ENCODE assay signal across 1 cellular context in genomic region chr10:92688927-92689662, GRCh38.
TF ChIP-seq lines count a peak whose summit lies in the region.

No MANE protein-coding gene starts in this region.

TF ChIP-seq in HepG2, 621 proteins besides CTCF, POLR2A, EP300 and RAD21 (continued from another document and continues in another):
- TF ChIP-seq MYC (CRISPR knock-in tag; IDR thresholded peaks at IDR 0.05; ENCODE audit: borderline replicate concordance) (peak; percentile 64), ZNF121 (CRISPR knock-in tag; IDR thresholded peaks at IDR 0.05) (peak; percentile 56; the same call in 1 of the 2 replicates), ZNF510 (CRISPR knock-in tag; IDR thresholded peaks at IDR 0.05; ENCODE audit: low read depth) (peak; percentile 59; the same call in 1 of the 2 replicates), PLRG1 (conservative IDR thresholded peaks at IDR 0.05) (no peak), HES4 (CRISPR knock-in tag; IDR thresholded peaks at IDR 0.05; ENCODE audit: borderline replicate concordance) (peak; percentile 33; the same call in 1 of the 2 replicates), ZNF770 (CRISPR knock-in tag; IDR thresholded peaks at IDR 0.05) (peak; percentile 82), ZNF343 (CRISPR knock-in tag; IDR thresholded peaks at IDR 0.05) (peak; percentile 68; the same call in 1 of the 2 replicates), SRSF1 (optimal IDR thresholded peaks at IDR 0.05; ENCODE audit: low read depth, low read length) (peak; percentile 44), ZNF607 (CRISPR knock-in tag; IDR thresholded peaks at IDR 0.05; ENCODE audit: borderline replicate concordance) (0 out of 2 replicates have a peak, but pooled peaks have one; percentile 25), ZBTB7A (CRISPR knock-in tag; IDR thresholded peaks at IDR 0.05) (0 out of 2 replicates have a peak, but pooled peaks have one; percentile 45), ZSCAN30 (CRISPR knock-in tag; IDR thresholded peaks at IDR 0.05) (0 out of 2 replicates have a peak, but pooled peaks have one; percentile 52), ZNF558 (CRISPR knock-in tag; IDR thresholded peaks at IDR 0.05; ENCODE audit: borderline replicate concordance) (peak; percentile 82; the same call in 1 of the 2 replicates), REXO4 (CRISPR knock-in tag; IDR thresholded peaks at IDR 0.05; ENCODE audit: borderline replicate concordance) (0 out of 2 replicates have a peak, but pooled peaks have one; percentile 34), DMAP1 (CRISPR knock-in tag; IDR thresholded peaks at IDR 0.05) (0 out of 2 replicates have a peak, but pooled peaks have one; percentile 67), ZNF138 (CRISPR knock-in tag; IDR thresholded peaks at IDR 0.05; ENCODE audit: low read depth) (0 out of 2 replicates have a peak, but pooled peaks have one; percentile 19), ZFX (CRISPR knock-in tag; IDR thresholded peaks at IDR 0.05; ENCODE audit: low read depth) (peak; percentile 80), KMT2B (CRISPR knock-in tag; IDR thresholded peaks at IDR 0.05) (peak; percentile 78), THAP11 (CRISPR knock-in tag; IDR thresholded peaks at IDR 0.05) (peak; percentile 52; the same call in 1 of the 2 replicates), ZFP82 (CRISPR knock-in tag; IDR thresholded peaks at IDR 0.05; ENCODE audit: borderline replicate concordance) (0 out of 2 replicates have a peak, but pooled peaks have one; percentile 60), HNF1A (IDR thresholded peaks at IDR 0.05; ENCODE audit: low read depth) (no peak), HNF1A (CRISPR knock-in tag; IDR thresholded peaks at IDR 0.05; ENCODE audit: borderline replicate concordance) (no peak), POLR2AphosphoS5 (IDR thresholded peaks at IDR 0.05; ENCODE audit: low read depth, low read length) (0 out of 2 replicates have a peak, but pooled peaks have one; percentile 29), THRA (CRISPR knock-in tag; IDR thresholded peaks at IDR 0.05; ENCODE audit: borderline replicate concordance) (0 out of 2 replicates have a peak, but pooled peaks have one; percentile 49), E2F2 (CRISPR knock-in tag; IDR thresholded peaks at IDR 0.05; ENCODE audit: borderline replicate concordance) (no peak), ZNF564 (CRISPR knock-in tag; IDR thresholded peaks at IDR 0.05) (0 out of 2 replicates have a peak, but pooled peaks have one; percentile 25), PHF8 (CRISPR knock-in tag; IDR thresholded peaks at IDR 0.05) (peak; percentile 80), ZKSCAN5 (CRISPR knock-in tag; IDR thresholded peaks at IDR 0.05) (no peak), MYPOP (CRISPR knock-in tag; IDR thresholded peaks at IDR 0.05) (peak; percentile 38; the same call in 1 of the 2 replicates), ZNF333 (CRISPR knock-in tag; IDR thresholded peaks at IDR 0.05; ENCODE audit: borderline replicate concordance) (peak; percentile 76; the same call in 1 of the 2 replicates), ZNF709 (CRISPR knock-in tag; IDR thresholded peaks at IDR 0.05) (peak; percentile 61; the same call in 1 of the 2 replicates), KDM2A (CRISPR knock-in tag; IDR thresholded peaks at IDR 0.05; ENCODE audit: borderline replicate concordance, low read depth) (peak; percentile 81), RCOR2 (CRISPR knock-in tag; IDR thresholded peaks at IDR 0.05) (0 out of 2 replicates have a peak, but pooled peaks have one; percentile 68), SMARCE1 (IDR thresholded peaks at IDR 0.05; ENCODE audit: borderline replicate concordance) (no peak), ZNF670 (CRISPR knock-in tag; IDR thresholded peaks at IDR 0.05; ENCODE audit: borderline replicate concordance) (no peak; the same call in 1 of the 2 replicates), ZNF329 (CRISPR knock-in tag; IDR thresholded peaks at IDR 0.05; ENCODE audit: low read depth) (peak; percentile 8; the same call in 1 of the 2 replicates), KAT8 (CRISPR knock-in tag; IDR thresholded peaks at IDR 0.05) (no peak; the same call in 1 of the 2 replicates), ZNF749 (CRISPR knock-in tag; IDR thresholded peaks at IDR 0.05; ENCODE audit: borderline replicate concordance) (no peak), ZNF230 (CRISPR knock-in tag; IDR thresholded peaks at IDR 0.05) (0 out of 2 replicates have a peak, but pooled peaks have one; percentile 37), ZNF614 (CRISPR knock-in tag; IDR thresholded peaks at IDR 0.05; ENCODE audit: borderline replicate concordance) (no peak), HOMEZ (CRISPR knock-in tag; IDR thresholded peaks at IDR 0.05; ENCODE audit: low read depth) (0 out of 2 replicates have a peak, but pooled peaks have one; percentile 32), ZNF224 (CRISPR knock-in tag; IDR thresholded peaks at IDR 0.05) (0 out of 2 replicates have a peak, but pooled peaks have one; percentile 30), STAT5B (CRISPR knock-in tag; IDR thresholded peaks at IDR 0.05) (no peak), RFX1 (IDR thresholded peaks at IDR 0.05) (no peak), ZFYVE20 (CRISPR knock-in tag; IDR thresholded peaks at IDR 0.05; ENCODE audit: borderline replicate concordance, low read depth) (no peak; the same call in 1 of the 2 replicates), ZSCAN21 (CRISPR knock-in tag; IDR thresholded peaks at IDR 0.05; ENCODE audit: borderline replicate concordance) (peak; percentile 61; the same call in 1 of the 2 replicates), THAP9 (CRISPR knock-in tag; IDR thresholded peaks at IDR 0.05; ENCODE audit: borderline replicate concordance) (peak; percentile 57; the same call in 1 of the 2 replicates), ZNF776 (CRISPR knock-in tag; IDR thresholded peaks at IDR 0.05) (peak; percentile 41; the same call in 1 of the 2 replicates), MIXL1 (CRISPR knock-in tag; IDR thresholded peaks at IDR 0.05) (peak; percentile 59), SALL1 (CRISPR knock-in tag; IDR thresholded peaks at IDR 0.05) (peak; percentile 53), ZBTB43 (CRISPR knock-in tag; conservative IDR thresholded peaks at IDR 0.05) (peak; percentile 16; the same call in 1 of the 2 replicates), ZFP36 (IDR thresholded peaks at IDR 0.05; ENCODE audit: borderline replicate concordance, low read depth, low read length, partially characterized antibody) (no peak), ZNF143 (CRISPR knock-in tag; IDR thresholded peaks at IDR 0.05) (peak; percentile 29; the same call in 1 of the 2 replicates)
